ENCODE assay signal across 30 cellular contexts in genomic region chr17:17541640-17542001, GRCh38.
"Had no signal": no experiment of that assay in that cellular context is flagged by ENCODE, and none has a peak within 500 bp of the region (broad histone marks: within the 10 kb centered on the region; RNA-seq: fewer than 3 reads in every experiment).

No MANE protein-coding gene starts in this region.

- H3K9me3 ChIP-seq: esophagus squamous epithelium, lower lobe of right lung, sigmoid colon, thyroid gland, upper lobe of left lung, vagina had no signal

- H3K27ac ChIP-seq: brain microvascular endothelial cell, epithelial cell of prostate, lower lobe of right lung, neural progenitor cell, sigmoid colon, thyroid gland, upper lobe of left lung, vagina had no signal

- ATAC-seq: activated T-helper 17 cell treated with anti-CD3 and anti-CD28 coated beads, Interleukin-2, amount 50 U/mL, for 72 hours; lower lobe of right lung; natural killer cell; stimulated activated memory B cell treated with anti-CD40 and anti-IgM and Interleukin-4, amounts not matched to agents 10 μg/mL and 1 μg/mL and 100 μg/mL, for 72 hours; stimulated activated naive CD8-positive, alpha-beta T cell treated with anti-CD3 and anti-CD28 coated beads, Interleukin-15, amount 100 ng/mL, for 72 hours; T-helper 17 cell had no signal

- H3K9ac ChIP-seq: neural progenitor cell had no signal

- H2AFZ ChIP-seq: neural progenitor cell had no signal

- H3K4me3 ChIP-seq: esophagus squamous epithelium, lower lobe of right lung, neural progenitor cell, sigmoid colon, thyroid gland, upper lobe of left lung, vagina had no signal

- H3K36me3 ChIP-seq: brain microvascular endothelial cell, esophagus squamous epithelium, lower lobe of right lung, neural progenitor cell, sigmoid colon, thyroid gland, upper lobe of left lung, vagina had no signal

- H3K27me3 ChIP-seq: brain microvascular endothelial cell, esophagus squamous epithelium, neural progenitor cell, sigmoid colon, thyroid gland, upper lobe of left lung, vagina had no signal

- H3K4me2 ChIP-seq: neural progenitor cell had no signal

- DNase-seq: activated CD4-positive, alpha-beta memory T cell treated with anti-CD3 and anti-CD28 coated beads, Interleukin-2, amount 10 ng/mL, durations not matched to agents 7 days and 5 days; activated CD4-positive, alpha-beta T cell treated with anti-CD3 and anti-CD28 coated beads, Interleukin-2, amount 10 ng/mL, durations not matched to agents 7 days and 5 days; activated CD4-positive, CD25-positive, alpha-beta regulatory T cell treated with anti-CD3 and anti-CD28 coated beads, Interleukin-2, amount 50 U/mL, for 72 hours; activated CD8-positive, alpha-beta memory T cell treated with anti-CD3 and anti-CD28 coated beads, Interleukin-2, amount 50 U/mL, for 48 hours; activated gamma-delta T cell treated with Interleukin-2 at 50 U/mL for 16 hours; activated naive CD4-positive, alpha-beta T cell treated with anti-CD3 and anti-CD28 coated beads, Interleukin-2, amount 50 U/mL, for 16 hours; activated T-cell treated with anti-CD3 and anti-CD28 coated beads, Interleukin-2, amount 50 U/mL, for 24 hours; amniotic stem cell; brain microvascular endothelial cell; effector CD8-positive, alpha-beta T cell; esophagus squamous epithelium; glutamatergic neuron; islet precursor cell; lower lobe of right lung; mesenchymal stem cell; natural killer cell; sigmoid colon; small intestine; stimulated activated CD4-positive, alpha-beta T cell treated with anti-CD3 and anti-CD28 coated beads, Interleukin-4, amount 100 ng/mL, for 4 hours; stimulated activated CD8-positive, alpha-beta memory T cell treated with anti-CD3 and anti-CD28 coated beads, Interleukin-4, amount 100 ng/mL, for 48 hours; stimulated activated naive CD8-positive, alpha-beta T cell treated with anti-CD3 and anti-CD28 coated beads, Interleukin-15, amount 100 ng/mL, for 72 hours; T-helper 17 cell; T1000; thyroid gland had no signal
